In genomic region chr4:153084939-153085630, GRCh38 we compare ENCODE assay signal across 9 cellular contexts.
DNase-seq lines count a peak whose midpoint lies in the region; ATAC-seq and TF ChIP-seq lines count a peak whose summit lies in the region.
"Had no signal": no experiment of that assay in that cellular context is flagged by ENCODE, and none has a peak within 500 bp of the region (broad histone marks: within the 10 kb centered on the region; RNA-seq: fewer than 3 reads in every experiment).

No MANE protein-coding gene starts in this region.

- H3K27me3 Mint-ChIP-seq in T-cell, result no peaks in the 10 kb centered on the region

- H3K9me3 ChIP-seq in heart left ventricle (no peaks in the 10 kb centered on the region), aorta (ENCODE audit: control insufficient read depth, low read length) (no peaks in the 10 kb centered on the region)

- 15 to 21% (median 19%) methylated on average over 10 to 12 of the region's 12 CpGs for WGBS in heart left ventricle, 4 donors
- WGBS in aorta, 2 donors, result 14 to 18% methylated on average over 12 of the region's 12 CpGs

- H3K4me1 ChIP-seq in heart left ventricle (peaks cover 0 to 14% (median 6%) of the 10 kb centered on the region in 12 donors), aorta (ENCODE audit: control insufficient read depth in 1 of 2, insufficient read depth in 2 of 2, low read length in 2 of 2) (no peaks in the 10 kb centered on the region)

- intact Hi-C loops in heart left ventricle (cut with DNase I) (loop anchor here (1.0 to 10.0 kb wide), 8 partner anchors 42 to 240 kb away; partner anchors contain the start of gene FHDC1 (in 2 of the 10)), aorta (cut with DNase I) (loop anchor here (2.0 to 5.0 kb wide), 2 partner anchors 238 kb away; no protein-coding TSS in a partner anchor)

- H3K27me3 ChIP-seq in heart left ventricle (no peaks in the 10 kb centered on the region), aorta (ENCODE audit: control insufficient read depth in 1 of 2, insufficient read depth in 2 of 2, low read length in 1 of 2) (no peaks in the 10 kb centered on the region)

- peak; percentile 31 for DNase-seq in DMS153 (lab: John Stamatoyannopoulos, UW)
- DNase-seq in Kasumi-1 (lab: John Stamatoyannopoulos, UW), result peak; percentile 63 to 64
- DNase-seq in T-cell, result peak; percentile 43 to 88 (median 77)
- DNase-seq in activated naive CD8-positive, alpha-beta T cell treated with anti-CD3 and anti-CD28 coated beads, Interleukin-2, amount 50 U/mL, for 16 hours (ENCODE audit: low read depth, low spot score), result peak; percentile 76
- peak; percentile 62 to 87 (median 70) for DNase-seq in heart left ventricle
- DNase-seq in putamen (ENCODE audit: low spot score), result peak; percentile 82
- peak; percentile 83 to 94 for DNase-seq in aorta

- POLR2A ChIA-PET in T-cell (lab: Charles Lee), result interaction anchor here in 1 of 2 donors (1.5 kb wide), 1 partner anchor 41 kb away, joined by 4 read pairs; no protein-coding TSS in a partner anchor

- no peak overlapping the region for H3K4me3 Mint-ChIP-seq in T-cell

- H3K36me3 ChIP-seq in heart left ventricle (no peaks in the 10 kb centered on the region), aorta (ENCODE audit: control insufficient read depth in 1 of 2, insufficient read depth in 2 of 2, low read length in 1 of 2) (no peaks in the 10 kb centered on the region)

- no peaks in the 10 kb centered on the region for H3K36me3 Mint-ChIP-seq in T-cell

- H3K9me3 Mint-ChIP-seq in T-cell, result no peaks in the 10 kb centered on the region

- peak; percentile 64 for ATAC-seq in GM21423 (IDR thresholded peaks at IDR 0.05; ENCODE audit: unreplicated experiment)
- peak; percentile 66 to 83 (median 74) for ATAC-seq in T-cell (replicated peaks in 1 of 4)
- peak; percentile 63 to 75 (median 70) for ATAC-seq in heart left ventricle
- peak; percentile 84 for ATAC-seq in aorta (ENCODE audit: low FRiP score)

- peaks cover 43 to 55% (median 48%) of the 10 kb centered on the region in 3 donors for H3K4me1 Mint-ChIP-seq in T-cell

- TF ChIP-seq POLR2A in heart left ventricle (IDR thresholded peaks at IDR 0.05), result no peak

- H3K4me3 ChIP-seq in heart left ventricle (no peak overlapping the region), aorta (ENCODE audit: low read length in 2 of 2) (no peak overlapping the region)

- TF ChIP-seq CTCF in heart left ventricle (IDR thresholded peaks at IDR 0.05), result peak; percentile 88 to 99 (median 96)

- H3K27ac Mint-ChIP-seq in T-cell, result peak overlapping the region in 1 of 2 donors; percentile 57

- no peak overlapping the region for H3K27ac ChIP-seq in heart left ventricle
- H3K27ac ChIP-seq in aorta (ENCODE audit: low read depth in 1 of 2, low read length in 2 of 2), result no peak overlapping the region
- H3K27ac ChIP-seq: epithelial cell of prostate had no signal

- CTCF ChIA-PET in T-cell (lab: Charles Lee), result interaction anchor here (0.5 to 2.3 kb wide), 23 partner anchors 9 to 567 kb away, joined by 3 to 57 read pairs (median 4); no protein-coding TSS in a partner anchor

Comparison
In these comparisons a context has a peak if more than half of its experiments do, and no peak if none do; other contexts are left out.
1. DNase-seq: peak in every context shown above with its lines; median percentile 88 in aorta; 82 in putamen; 77 in T-cell; 76 in activated naive CD8-positive, alpha-beta T cell treated with anti-CD3 and anti-CD28 coated beads, Interleukin-2, amount 50 U/mL, for 16 hours; 70 in heart left ventricle; 64 in Kasumi-1; 31 in DMS153.